Comparison of ENCODE assay signal across 35 cellular contexts in the genomic region with DNA sequence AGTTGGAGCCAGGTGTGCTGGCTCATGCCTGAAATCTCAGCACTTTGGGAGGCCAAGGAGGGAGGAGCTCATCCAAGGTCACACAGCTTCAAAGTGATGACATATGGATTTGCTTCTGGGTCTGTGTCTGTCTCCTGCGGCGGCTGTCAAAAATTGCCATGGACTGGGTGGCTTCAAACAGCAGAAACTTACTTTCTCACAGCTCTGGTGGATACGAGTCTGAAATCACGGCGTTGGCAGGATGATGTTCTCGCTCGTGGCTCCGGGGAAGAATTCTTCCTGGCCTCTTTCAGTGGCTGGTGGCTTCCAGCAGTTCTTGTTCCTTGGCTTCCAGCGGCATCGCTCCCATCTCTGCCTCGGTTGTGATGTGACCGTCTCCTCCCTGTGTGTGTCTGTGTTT.
"Had no signal": no experiment of that assay in that cellular context is flagged by ENCODE, and none has a peak within 500 bp of the region (broad histone marks: within the 10 kb centered on the region; RNA-seq: fewer than 3 reads in every experiment).

No MANE protein-coding gene starts in this region.

- FAIRE-seq: colon, endothelial cell of umbilical vein had no signal

- H3K27ac Mint-ChIP-seq: activated B cell treated with CpG ODN at 0.5 μM for 24 hours; activated CD8-positive, alpha-beta T cell treated with anti-CD3 and anti-CD28 coated beads for 36 hours; activated naive CD4-positive, alpha-beta T cell treated with anti-CD3 and anti-CD28 coated beads for 36 hours; activated naive CD4-positive, alpha-beta T cell treated with anti-CD3 and anti-CD28 coated beads, Interleukin-2, amount 50 U/mL, for 24 hours; activated naive CD8-positive, alpha-beta T cell treated with anti-CD3 and anti-CD28 coated beads for 36 hours; activated naive CD8-positive, alpha-beta T cell treated with anti-CD3 and anti-CD28 coated beads, Interleukin-2, amount 50 U/mL, for 24 hours; activated T-helper 1 cell treated with anti-CD3 and anti-CD28 coated beads, Interleukin-12 subunit alpha, Interleukin-12 subunit beta, Interleukin-2, Interleukin-4 antibody, amounts not matched to agents 30 ng/mL and 10 ng/mL and 1 ng/mL, durations not matched to agents 14 hours and 24 hours and 36 hours; activated T-helper 2 cell treated with anti-CD3 and anti-CD28 coated beads, Interferon-gamma antibody, Interleukin-2, Interleukin-4, amounts not matched to agents 10 μg/mL and 5 μg/mL and 100 μg/mL, durations not matched to agents 14 hours and 24 hours and 36 hours; effector memory CD8-positive, alpha-beta T cell; T-helper 17 cell; T-helper 2 cell treated with Interferon-gamma antibody and Interleukin-4, amounts not matched to agents 5 μg/mL and 100 μg/mL, for 36 hours had no signal

- DNase-seq: activated B cell treated with CpG ODN at 0.5 μM for 24 hours; activated CD4-positive, alpha-beta T cell treated with anti-CD3 and anti-CD28 coated beads for 48 hours; activated CD4-positive, alpha-beta T cell treated with anti-CD3 and anti-CD28 coated beads, Interleukin-2, amount 50 U/mL, for 1 hour; activated CD4-positive, alpha-beta T cell treated with anti-CD3 and anti-CD28 coated beads, Interleukin-2, amount 50 U/mL, for 48 hours; activated CD8-positive, alpha-beta T cell treated with anti-CD3 and anti-CD28 coated beads for 36 hours; activated effector memory CD4-positive, alpha-beta T cell treated with anti-CD3 and anti-CD28 coated beads, Interleukin-2, amount 50 U/mL, for 16 hours; activated naive CD4-positive, alpha-beta T cell treated with anti-CD3 and anti-CD28 coated beads for 36 hours; activated naive CD8-positive, alpha-beta T cell treated with anti-CD3 and anti-CD28 coated beads for 36 hours; activated naive CD8-positive, alpha-beta T cell treated with anti-CD3 and anti-CD28 coated beads, Interleukin-2, amount 50 U/mL, for 24 hours; activated T-cell treated with anti-CD3 and anti-CD28 coated beads, Interleukin-2, amount 50 U/mL, for 1 hour; activated T-cell treated with anti-CD3 and anti-CD28 coated beads, Interleukin-2, amount 50 U/mL, for 48 hours; adrenal gland; amygdala; aorta; body of pancreas; caudate nucleus; cortex of kidney; dermis blood vessel endothelial cell; effector CD4-positive, alpha-beta T cell; effector memory CD8-positive, alpha-beta T cell; foreskin fibroblast; gastrocnemius medialis; heart right ventricle; T-helper 1 cell; T-helper 17 cell; T1000; WERI-Rb-1 had no signal

- H3K27me3 ChIP-seq: adrenal gland, body of pancreas, gastrocnemius medialis had no signal

- H3K9me3 ChIP-seq: adrenal gland, body of pancreas, gastrocnemius medialis, heart right ventricle had no signal

- ATAC-seq: activated CD4-positive, CD25-positive, alpha-beta regulatory T cell treated with anti-CD3 and anti-CD28 coated beads, Interleukin-2, amount 50 U/mL, for 24 hours; activated CD8-positive, alpha-beta T cell treated with anti-CD3 and anti-CD28 coated beads for 36 hours; activated naive CD8-positive, alpha-beta T cell treated with anti-CD3 and anti-CD28 coated beads, Interleukin-2, amount 50 U/mL, for 24 hours; body of pancreas; effector memory CD8-positive, alpha-beta T cell; gastrocnemius medialis; heart right ventricle; T-helper 17 cell had no signal

- H3K4me3 ChIP-seq: adrenal gland, body of pancreas, gastrocnemius medialis, heart right ventricle had no signal

- H3K9me3 Mint-ChIP-seq: activated B cell treated with CpG ODN at 0.5 μM for 24 hours; activated naive CD4-positive, alpha-beta T cell treated with anti-CD3 and anti-CD28 coated beads for 36 hours; activated naive CD4-positive, alpha-beta T cell treated with anti-CD3 and anti-CD28 coated beads, Interleukin-2, amount 50 U/mL, for 24 hours; activated naive CD8-positive, alpha-beta T cell treated with anti-CD3 and anti-CD28 coated beads for 36 hours; activated T-helper 1 cell treated with anti-CD3 and anti-CD28 coated beads, Interleukin-12 subunit alpha, Interleukin-12 subunit beta, Interleukin-2, Interleukin-4 antibody, amounts not matched to agents 30 ng/mL and 10 ng/mL and 1 ng/mL, durations not matched to agents 14 hours and 24 hours and 36 hours; activated T-helper 2 cell treated with anti-CD3 and anti-CD28 coated beads, Interferon-gamma antibody, Interleukin-2, Interleukin-4, amounts not matched to agents 10 μg/mL and 5 μg/mL and 100 μg/mL, durations not matched to agents 14 hours and 24 hours and 36 hours; effector memory CD8-positive, alpha-beta T cell; T-helper 2 cell treated with Interferon-gamma antibody and Interleukin-4, amounts not matched to agents 5 μg/mL and 100 μg/mL, for 36 hours had no signal

- H3K27ac ChIP-seq: adrenal gland, body of pancreas, epithelial cell of prostate, gastrocnemius medialis, heart right ventricle, WERI-Rb-1 had no signal

- H3K36me3 ChIP-seq: adrenal gland, gastrocnemius medialis, heart right ventricle, WERI-Rb-1 had no signal

- H3K36me3 Mint-ChIP-seq: activated naive CD4-positive, alpha-beta T cell treated with anti-CD3 and anti-CD28 coated beads, Interleukin-2, amount 50 U/mL, for 24 hours; activated naive CD8-positive, alpha-beta T cell treated with anti-CD3 and anti-CD28 coated beads for 36 hours had no signal

- H3K4me1 ChIP-seq: adrenal gland, body of pancreas, gastrocnemius medialis, heart right ventricle had no signal

- H3K4me3 Mint-ChIP-seq: activated B cell treated with CpG ODN at 0.5 μM for 24 hours; activated CD8-positive, alpha-beta T cell treated with anti-CD3 and anti-CD28 coated beads for 36 hours; activated naive CD4-positive, alpha-beta T cell treated with anti-CD3 and anti-CD28 coated beads for 36 hours; activated naive CD4-positive, alpha-beta T cell treated with anti-CD3 and anti-CD28 coated beads, Interleukin-2, amount 50 U/mL, for 24 hours; activated naive CD8-positive, alpha-beta T cell treated with anti-CD3 and anti-CD28 coated beads for 36 hours; activated naive CD8-positive, alpha-beta T cell treated with anti-CD3 and anti-CD28 coated beads, Interleukin-2, amount 50 U/mL, for 24 hours; activated T-helper 1 cell treated with anti-CD3 and anti-CD28 coated beads, Interleukin-12 subunit alpha, Interleukin-12 subunit beta, Interleukin-2, Interleukin-4 antibody, amounts not matched to agents 30 ng/mL and 10 ng/mL and 1 ng/mL, durations not matched to agents 14 hours and 24 hours and 36 hours; effector memory CD8-positive, alpha-beta T cell; T-helper 17 cell; T-helper 2 cell treated with Interferon-gamma antibody and Interleukin-4, amounts not matched to agents 5 μg/mL and 100 μg/mL, for 36 hours had no signal

- H3K4me1 Mint-ChIP-seq: activated B cell treated with CpG ODN at 0.5 μM for 24 hours; activated naive CD4-positive, alpha-beta T cell treated with anti-CD3 and anti-CD28 coated beads, Interleukin-2, amount 50 U/mL, for 24 hours; activated naive CD8-positive, alpha-beta T cell treated with anti-CD3 and anti-CD28 coated beads for 36 hours; activated naive CD8-positive, alpha-beta T cell treated with anti-CD3 and anti-CD28 coated beads, Interleukin-2, amount 50 U/mL, for 24 hours; T-helper 17 cell had no signal
